10 cellular contexts compared by ENCODE assay signal in the genomic region with DNA sequence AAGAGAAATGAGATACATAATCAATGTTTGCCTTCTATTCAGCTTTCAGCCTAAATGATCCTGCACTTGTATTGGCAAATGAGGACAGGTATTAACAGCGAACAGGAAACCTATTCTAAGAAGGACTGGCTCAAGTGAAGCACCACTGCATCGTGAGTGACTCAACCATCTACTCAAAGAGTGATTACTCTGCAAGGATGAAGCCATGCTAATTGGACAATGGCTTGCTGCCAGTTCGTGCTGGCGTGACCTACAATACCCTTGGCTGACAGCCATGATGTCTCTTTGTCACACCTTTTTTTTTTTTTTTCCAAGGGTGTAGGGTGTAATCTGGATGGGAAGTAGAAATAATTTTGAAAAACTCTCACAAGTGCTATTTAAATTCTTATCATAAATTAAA.
DNase-seq lines count a peak whose midpoint lies in the region; ATAC-seq, FAIRE-seq and TF ChIP-seq lines count a peak whose summit lies in the region.
"Had no signal": no experiment of that assay in that cellular context is flagged by ENCODE, and none has a peak within 500 bp of the region (broad histone marks: within the 10 kb centered on the region; RNA-seq: fewer than 3 reads in every experiment).

No MANE protein-coding gene starts in this region.

- TF ChIP-seq RAD21 in HepG2 (CRISPR knock-in tag; IDR thresholded peaks at IDR 0.05), result no peak

- H2AFZ ChIP-seq in HepG2 (ENCODE audit: low read length), result no peak overlapping the region

- H3K9me3 ChIP-seq in Peyer's patch (no peaks in the 10 kb centered on the region), HepG2 (ENCODE audit: low read length) (no peaks in the 10 kb centered on the region)

- no peak for FAIRE-seq in HepG2 (lab: Jason Lieb, UNC)

- no TSS peak for BruUV-seq in HepG2 (replicated peaks; lab: Mats Ljungman, UMichigan)

- 1% methylated on average over 4 of the region's 4 CpGs for WGBS in HepG2 (ENCODE audit: low lambda C conversion rate)

- H3K27me3 ChIP-seq in Peyer's patch (no peaks in the 10 kb centered on the region), HepG2 (ENCODE audit: control insufficient read depth in 1 of 2, insufficient read depth in 2 of 2, low read length in 2 of 2) (peaks cover 2 to 7% of the 10 kb centered on the region in 2 experiments; a peak in 4 of 5 replicates)

- POLR2A ChIA-PET in HepG2 (lab: Yijun Ruan, JAX), result no interaction called here

- in situ Hi-C loops in Caki2 (cut with HindIII; ENCODE audit: low pct_unique_long_range_greater_than_20kb, low sequenced_read_pairs) (loop anchor here (25.0 kb wide), 1 partner anchor 288 kb away; the partner anchor contains the start of gene BACH2), HepG2 (cut with HindIII; ENCODE audit: extremely low pct_ligation_motif_present, low pct_unique_long_range_greater_than_20kb) (no loop called here)

- ATAC-seq in left lobe of liver (no peak), HepG2 (no peak)

- DNase-seq in Caki2 (ENCODE audit: low read depth) (peak; percentile 69), NCI-H1105 (lab: John Stamatoyannopoulos, UW) (peak; percentile 98), Peyer's patch (peak in 2 of 3 donors; percentile 69 to 89), glomerular visceral epithelial cell (ENCODE audit: extremely low spot score) (peak; percentile 91), DMS114 treated with DMSO at 0.1 percent for 48 hours (lab: John Stamatoyannopoulos, UW; ENCODE audit: unreplicated experiment) (no peak), UCSD-AML1 (lab: John Stamatoyannopoulos, UW; ENCODE audit: unreplicated experiment) (no peak), left lobe of liver (ENCODE audit: low spot score) (no peak), HepG2 (ENCODE audit: low spot score) (no peak)
- DNase-seq: activated CD4-positive, alpha-beta T cell treated with anti-CD3 and anti-CD28 coated beads, Interleukin-2, amount 10 ng/mL, durations not matched to agents 7 days and 5 days; GF-D8 had no signal

- TF ChIP-seq EP300 in HepG2 (IDR thresholded peaks at IDR 0.05; ENCODE audit: low read depth in 2 of 2, low read length in 2 of 2), result no peak
- no peak for TF ChIP-seq EP300 in HepG2 (CRISPR knock-in tag; IDR thresholded peaks at IDR 0.05; ENCODE audit: borderline replicate concordance)

- H3K4me1 ChIP-seq in Peyer's patch, result no peaks in the 10 kb centered on the region
- no peaks in the 10 kb centered on the region for H3K4me1 ChIP-seq in HepG2 (ENCODE audit: insufficient read depth, low read length)

- TF ChIP-seq CTCF in Peyer's patch (IDR thresholded peaks at IDR 0.05), result no peak
- no peak for TF ChIP-seq CTCF in HepG2 (CRISPR knock-in tag; IDR thresholded peaks at IDR 0.05)

- H3K4me3 ChIP-seq in Peyer's patch (no peak overlapping the region), HepG2 (replicated peaks in 1 of 3; ENCODE audit: insufficient read depth in 1 of 3, low read depth in 2 of 3, low read length in 3 of 3) (no peak overlapping the region)

- intact Hi-C loops in HepG2 (cut with micrococcal nuclease; ENCODE audit: unreplicated experiment), result no loop called here

- no peak for TF ChIP-seq POLR2A in Peyer's patch (IDR thresholded peaks at IDR 0.05)
- TF ChIP-seq POLR2A in HepG2 (IDR thresholded peaks at IDR 0.05; ENCODE audit: insufficient read depth in 1 of 2, low read depth in 2 of 2, low read length in 2 of 2), result no peak

- H3K36me3 ChIP-seq in Peyer's patch, result no peaks in the 10 kb centered on the region
- no peaks in the 10 kb centered on the region for H3K36me3 ChIP-seq in HepG2 (replicated peaks in 1 of 2; ENCODE audit: control insufficient read depth in 1 of 2, insufficient read depth in 2 of 2, low read length in 2 of 2)

- no peak overlapping the region for H3K9ac ChIP-seq in HepG2 (ENCODE audit: insufficient read depth, low read depth, low read length)

- no peaks in the 10 kb centered on the region for H3K79me2 ChIP-seq in HepG2 (ENCODE audit: insufficient read depth, low read length)

- no peak overlapping the region for H3K4me2 ChIP-seq in HepG2 (ENCODE audit: low read depth, low read length)

- no peaks in the 10 kb centered on the region for H4K20me1 ChIP-seq in HepG2 (ENCODE audit: insufficient read depth, low read length)

- H3K27ac ChIP-seq in Peyer's patch (peak overlapping the region in 1 of 4 donors; percentile 23), HepG2 (ENCODE audit: extremely low read length, insufficient read depth, low read length) (no peak overlapping the region)

- CTCF ChIA-PET in HepG2 (lab: Yijun Ruan, JAX; ENCODE audit: low intra/inter-chr PET ratio, low total read pairs), result no interaction called here

TF ChIP-seq in HepG2, 621 proteins besides CTCF, POLR2A, EP300 and RAD21:
- TF ChIP-seq ZNF510 (CRISPR knock-in tag; IDR thresholded peaks at IDR 0.05; ENCODE audit: low read depth) (no peak), ZNF616 (CRISPR knock-in tag; IDR thresholded peaks at IDR 0.05; ENCODE audit: low read depth) (no peak), HDAC1 (CRISPR knock-in tag; IDR thresholded peaks at IDR 0.05) (no peak), LCORL (IDR thresholded peaks at IDR 0.05) (no peak), LCORL (CRISPR knock-in tag; IDR thresholded peaks at IDR 0.05) (no peak), NKX3-1 (CRISPR knock-in tag; IDR thresholded peaks at IDR 0.05) (no peak), MEIS1 (CRISPR knock-in tag; IDR thresholded peaks at IDR 0.05; ENCODE audit: borderline replicate concordance) (no peak), PAF1 (CRISPR knock-in tag; IDR thresholded peaks at IDR 0.05) (no peak), TCF7 (IDR thresholded peaks at IDR 0.05; ENCODE audit: low read depth) (no peak), ARNTL (CRISPR knock-in tag; IDR thresholded peaks at IDR 0.05) (no peak)
- TF ChIP-seq, protein P1, sequence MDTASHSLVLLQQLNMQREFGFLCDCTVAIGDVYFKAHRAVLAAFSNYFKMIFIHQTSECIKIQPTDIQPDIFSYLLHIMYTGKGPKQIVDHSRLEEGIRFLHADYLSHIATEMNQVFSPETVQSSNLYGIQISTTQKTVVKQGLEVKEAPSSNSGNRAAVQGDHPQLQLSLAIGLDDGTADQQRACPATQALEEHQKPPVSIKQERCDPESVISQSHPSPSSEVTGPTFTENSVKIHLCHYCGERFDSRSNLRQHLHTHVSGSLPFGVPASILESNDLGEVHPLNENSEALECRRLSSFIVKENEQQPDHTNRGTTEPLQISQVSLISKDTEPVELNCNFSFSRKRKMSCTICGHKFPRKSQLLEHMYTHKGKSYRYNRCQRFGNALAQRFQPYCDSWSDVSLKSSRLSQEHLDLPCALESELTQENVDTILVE (CRISPR knock-in tag; IDR thresholded peaks at IDR 0.05), result no peak
- TF ChIP-seq, protein P2, sequence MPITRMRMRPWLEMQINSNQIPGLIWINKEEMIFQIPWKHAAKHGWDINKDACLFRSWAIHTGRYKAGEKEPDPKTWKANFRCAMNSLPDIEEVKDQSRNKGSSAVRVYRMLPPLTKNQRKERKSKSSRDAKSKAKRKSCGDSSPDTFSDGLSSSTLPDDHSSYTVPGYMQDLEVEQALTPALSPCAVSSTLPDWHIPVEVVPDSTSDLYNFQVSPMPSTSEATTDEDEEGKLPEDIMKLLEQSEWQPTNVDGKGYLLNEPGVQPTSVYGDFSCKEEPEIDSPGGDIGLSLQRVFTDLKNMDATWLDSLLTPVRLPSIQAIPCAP (CRISPR knock-in tag; IDR thresholded peaks at IDR 0.05; ENCODE audit: low read depth), result no peak
- TF ChIP-seq, protein P3, sequence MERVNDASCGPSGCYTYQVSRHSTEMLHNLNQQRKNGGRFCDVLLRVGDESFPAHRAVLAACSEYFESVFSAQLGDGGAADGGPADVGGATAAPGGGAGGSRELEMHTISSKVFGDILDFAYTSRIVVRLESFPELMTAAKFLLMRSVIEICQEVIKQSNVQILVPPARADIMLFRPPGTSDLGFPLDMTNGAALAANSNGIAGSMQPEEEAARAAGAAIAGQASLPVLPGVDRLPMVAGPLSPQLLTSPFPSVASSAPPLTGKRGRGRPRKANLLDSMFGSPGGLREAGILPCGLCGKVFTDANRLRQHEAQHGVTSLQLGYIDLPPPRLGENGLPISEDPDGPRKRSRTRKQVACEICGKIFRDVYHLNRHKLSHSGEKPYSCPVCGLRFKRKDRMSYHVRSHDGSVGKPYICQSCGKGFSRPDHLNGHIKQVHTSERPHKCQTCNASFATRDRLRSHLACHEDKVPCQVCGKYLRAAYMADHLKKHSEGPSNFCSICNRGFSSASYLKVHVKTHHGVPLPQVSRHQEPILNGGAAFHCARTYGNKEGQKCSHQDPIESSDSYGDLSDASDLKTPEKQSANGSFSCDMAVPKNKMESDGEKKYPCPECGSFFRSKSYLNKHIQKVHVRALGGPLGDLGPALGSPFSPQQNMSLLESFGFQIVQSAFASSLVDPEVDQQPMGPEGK (CRISPR knock-in tag; IDR thresholded peaks at IDR 0.05), result no peak

Comparison
In these comparisons a context has a peak if more than half of its experiments do, and no peak if none do; other contexts are left out.
1. DNase-seq: peak in Caki2 (single experiment), NCI-H1105 (single experiment), Peyer's patch (2 of 3) and glomerular visceral epithelial cell (single experiment); none in DMS114 treated with DMSO at 0.1 percent for 48 hours (single experiment), UCSD-AML1 (single experiment), left lobe of liver (single experiment) and HepG2 (single experiment).